ENCODE assay signal across 8 cellular contexts in the genomic region with DNA sequence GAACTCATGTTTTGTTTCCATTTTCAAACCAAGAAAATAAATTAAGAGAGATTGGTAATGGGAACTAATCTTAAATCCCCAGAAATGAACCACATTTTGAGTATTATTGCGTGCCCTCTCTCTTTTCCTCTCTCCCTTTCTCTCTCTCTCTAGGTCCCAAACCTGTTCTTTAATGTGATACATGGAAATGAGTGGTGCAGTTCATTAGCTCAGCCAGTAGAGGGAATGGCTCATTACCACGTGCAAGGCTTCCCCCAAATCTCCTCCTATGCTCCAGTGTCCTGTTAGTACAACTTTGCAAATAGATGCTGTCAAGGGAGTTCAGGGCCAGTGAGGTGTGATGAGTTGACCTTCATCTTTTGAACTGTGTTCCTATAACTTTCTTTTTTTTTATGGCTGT.
A peak's percentile ranks its signal among the peaks of the same experiment; 100 is the strongest.
DNase-seq lines count a peak whose midpoint lies in the region; ATAC-seq and TF ChIP-seq lines count a peak whose summit lies in the region.

No MANE protein-coding gene starts in this region.

- H3K4me2 ChIP-seq in IMR-90 (ENCODE audit: low read depth, low read length): no peak overlapping the region

- H3K27me3 ChIP-seq in IMR-90 (ENCODE audit: control insufficient read depth, insufficient read depth, low read length): no peaks in the 10 kb centered on the region
- no peaks in the 10 kb centered on the region for H3K27me3 ChIP-seq in cardiac muscle cell
- H3K27me3 ChIP-seq in stomach: no peaks in the 10 kb centered on the region

- H4K5ac ChIP-seq in IMR-90 (ENCODE audit: low read depth, low read length): no peak overlapping the region

- peaks cover 2% of the 10 kb centered on the region for H3K4me1 ChIP-seq in IMR-90 (ENCODE audit: control insufficient read depth, insufficient read depth, low read length)
- H3K4me1 ChIP-seq in cardiac muscle cell (ENCODE audit: low read depth): peaks cover 5% of the 10 kb centered on the region
- H3K4me1 ChIP-seq in stomach: no peaks in the 10 kb centered on the region

- intact Hi-C loops in IMR-90 (cut with micrococcal nuclease) (no loop called here), stomach (cut with DNase I; ENCODE audit: low total_unique reads) (no loop called here)

- H3K4ac ChIP-seq in IMR-90 (ENCODE audit: low read depth, low read length): peak overlapping the region; percentile 23; the same call in 1 of the 2 replicates

- H2BK120ac ChIP-seq in IMR-90 (ENCODE audit: low read depth, low read length): peak overlapping the region; percentile 63; the same call in 1 of the 2 replicates

- 0 out of 2 replicates have a peak overlapping the region, but pooled peaks have one; percentile 46 for H2BK20ac ChIP-seq in IMR-90 (ENCODE audit: low read depth, low read length)

- POLR2A ChIA-PET in IMR-90 (lab: Charles Lee; ENCODE audit: unreplicated experiment): no interaction called here

- no peak overlapping the region for H2AK9ac ChIP-seq in IMR-90 (replicated peaks; ENCODE audit: low read depth, low read length, poor library complexity)

- BruUV-seq in IMR-90 (replicated peaks; lab: Mats Ljungman, UMichigan): no TSS peak

- no peaks in the 10 kb centered on the region for H3K79me1 ChIP-seq in IMR-90 (ENCODE audit: low read depth in 1 of 2, low read length in 2 of 2)

- H4K8ac ChIP-seq in IMR-90 (ENCODE audit: low read depth in 2 of 2, low read length in 2 of 2): no peak overlapping the region

- ATAC-seq in GM19395 (IDR thresholded peaks at IDR 0.05; ENCODE audit: unreplicated experiment) (peak; percentile 88), IMR-90 (ENCODE audit: low read depth) (peak; percentile 76)

- H2AFZ ChIP-seq in IMR-90 (replicated peaks; ENCODE audit: low read length, poor library complexity): no peak overlapping the region

- H2BK5ac ChIP-seq in IMR-90 (ENCODE audit: low read depth, low read length, poor library complexity, severe bottlenecking): no peak overlapping the region

- no peak overlapping the region for H2BK15ac ChIP-seq in IMR-90 (ENCODE audit: low read depth, low read length)

- peak; percentile 37 for TF ChIP-seq RAD21 in IMR-90 (IDR thresholded peaks at IDR 0.05; ENCODE audit: low read length)

- TF ChIP-seq CTCF in IMR-90 (conservative IDR thresholded peaks at IDR 0.05; ENCODE audit: low read depth, low read length): peak; percentile 50
- peak; percentile 18 for TF ChIP-seq CTCF in cardiac muscle cell (IDR thresholded peaks at IDR 0.05; ENCODE audit: low read depth, low read length)
- peak in 5 of 7 experiments; percentile 28 to 65 (median 41) for TF ChIP-seq CTCF in stomach (IDR thresholded peaks at IDR 0.05)

- H3K9me3 ChIP-seq in IMR-90 (ENCODE audit: control insufficient read depth, insufficient read depth, low read length): no peaks in the 10 kb centered on the region
- H3K9me3 ChIP-seq in cardiac muscle cell (ENCODE audit: low read depth): no peaks in the 10 kb centered on the region
- no peaks in the 10 kb centered on the region for H3K9me3 ChIP-seq in stomach

- TF ChIP-seq POLR2A in IMR-90 (IDR thresholded peaks at IDR 0.05; ENCODE audit: low read depth, low read length) (no peak), stomach (IDR thresholded peaks at IDR 0.05) (no peak)

- no peak overlapping the region for H3K56ac ChIP-seq in IMR-90 (ENCODE audit: extremely low read depth, insufficient read depth, low read length)

- no peak overlapping the region for H3K27ac ChIP-seq in IMR-90 (ENCODE audit: insufficient read depth, low read length)
- no peak overlapping the region for H3K27ac ChIP-seq in cardiac muscle cell
- no peak overlapping the region for H3K27ac ChIP-seq in stomach

- no peak overlapping the region for H3K23ac ChIP-seq in IMR-90 (ENCODE audit: low read depth, low read length)

- dilution Hi-C loops in IMR-90 (cut with HindIII; ENCODE audit: low sequenced_read_pairs, unreplicated experiment): no loop called here

- WGBS in IMR-90 (ENCODE audit: extremely low coverage in 2 of 2, insufficient read length in 1 of 2), 2 experiments: no CpG with 5 or more reads among the region's 2 CpGs
- WGBS in stomach, 5 donors: 22 to 34% (median 28%) methylated on average over 2 of the region's 2 CpGs

- in situ Hi-C loops in IMR-90 (cut with MboI; ENCODE audit: low sequenced_read_pairs): no loop called here

- H3K9me1 ChIP-seq in IMR-90 (ENCODE audit: insufficient read depth, low read length): 0 out of 2 replicates have a peak, but pooled peaks cover 3% of the 10 kb centered on the region

- H3K36me3 ChIP-seq in IMR-90 (ENCODE audit: control insufficient read depth, insufficient read depth, low read length) (no peaks in the 10 kb centered on the region), cardiac muscle cell (no peaks in the 10 kb centered on the region), stomach (no peaks in the 10 kb centered on the region)

- H3K4me3 ChIP-seq in IMR-90 (ENCODE audit: insufficient read depth, low read depth, low read length) (no peak overlapping the region), cardiac muscle cell (no peak overlapping the region), stomach (no peak overlapping the region)

- TF ChIP-seq EP300 in stomach (IDR thresholded peaks at IDR 0.05): no peak

- DNase-seq in GDM1 (lab: John Stamatoyannopoulos, UW) (peak; percentile 19), IMR-90 (peak; percentile 43), SKM-1 treated with dmso at 0.1 percent for 144 hours (lab: John Stamatoyannopoulos, UW; ENCODE audit: unreplicated experiment) (peak; percentile 43), cardiac muscle cell (ENCODE audit: low read depth in 1 of 2, low spot score in 1 of 2) (peak; percentile 6 to 55), stomach (no peak), cortex of kidney (lab: John Stamatoyannopoulos, UW) (no peak), OCI-M2 (lab: John Stamatoyannopoulos, UW; ENCODE audit: unreplicated experiment) (no peak)

- CTCF ChIA-PET in IMR-90 (lab: Yijun Ruan, JAX): interaction anchor here (0.7 to 0.8 kb wide), 3 partner anchors 50 to 166 kb away, joined by 3 to 5 read pairs (median 3); no protein-coding TSS in a partner anchor

- peak overlapping the region; percentile 6; the same call in 1 of the 2 replicates for H3K18ac ChIP-seq in IMR-90 (ENCODE audit: low read depth, low read length)

- H3K14ac ChIP-seq in IMR-90 (replicated peaks; ENCODE audit: low read depth, low read length): no peak overlapping the region

- no peaks in the 10 kb centered on the region for H4K20me1 ChIP-seq in IMR-90 (ENCODE audit: insufficient read depth, low read length)

- H4K91ac ChIP-seq in IMR-90 (ENCODE audit: insufficient read depth, low read depth, low read length): no peak overlapping the region

- no peak overlapping the region for H3K9ac ChIP-seq in IMR-90 (ENCODE audit: low read depth, low read length)

- H2AK5ac ChIP-seq in IMR-90 (ENCODE audit: low read depth, low read length): no peak overlapping the region

TF ChIP-seq in IMR-90, 13 proteins besides CTCF, POLR2A, EP300 and RAD21:
- peak; percentile 20; the same call in 1 of the 2 replicates for TF ChIP-seq SMC3 (IDR thresholded peaks at IDR 0.05; ENCODE audit: low read depth, low read length)
- TF ChIP-seq, protein P1, sequence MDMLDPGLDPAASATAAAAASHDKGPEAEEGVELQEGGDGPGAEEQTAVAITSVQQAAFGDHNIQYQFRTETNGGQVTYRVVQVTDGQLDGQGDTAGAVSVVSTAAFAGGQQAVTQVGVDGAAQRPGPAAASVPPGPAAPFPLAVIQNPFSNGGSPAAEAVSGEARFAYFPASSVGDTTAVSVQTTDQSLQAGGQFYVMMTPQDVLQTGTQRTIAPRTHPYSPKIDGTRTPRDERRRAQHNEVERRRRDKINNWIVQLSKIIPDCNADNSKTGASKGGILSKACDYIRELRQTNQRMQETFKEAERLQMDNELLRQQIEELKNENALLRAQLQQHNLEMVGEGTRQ (IDR thresholded peaks at IDR 0.05; ENCODE audit: low read depth, low read length): peak; percentile 15; the same call in 1 of the 2 replicates
- TF ChIP-seq, protein P2, sequence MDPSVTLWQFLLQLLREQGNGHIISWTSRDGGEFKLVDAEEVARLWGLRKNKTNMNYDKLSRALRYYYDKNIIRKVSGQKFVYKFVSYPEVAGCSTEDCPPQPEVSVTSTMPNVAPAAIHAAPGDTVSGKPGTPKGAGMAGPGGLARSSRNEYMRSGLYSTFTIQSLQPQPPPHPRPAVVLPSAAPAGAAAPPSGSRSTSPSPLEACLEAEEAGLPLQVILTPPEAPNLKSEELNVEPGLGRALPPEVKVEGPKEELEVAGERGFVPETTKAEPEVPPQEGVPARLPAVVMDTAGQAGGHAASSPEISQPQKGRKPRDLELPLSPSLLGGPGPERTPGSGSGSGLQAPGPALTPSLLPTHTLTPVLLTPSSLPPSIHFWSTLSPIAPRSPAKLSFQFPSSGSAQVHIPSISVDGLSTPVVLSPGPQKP (IDR thresholded peaks at IDR 0.05; ENCODE audit: borderline replicate concordance, low read depth, low read length): no peak

Comparison
In these comparisons a context has a peak if more than half of its experiments do, and no peak if none do; other contexts are left out.
1. DNase-seq: peak in GDM1 (single experiment), IMR-90 (single experiment), SKM-1 treated with dmso at 0.1 percent for 144 hours (single experiment) and cardiac muscle cell (2 of 2); none in stomach (single experiment), cortex of kidney (single experiment) and OCI-M2 (single experiment).
2. Peak in every context shown above with its lines, with median percentiles within 50 percentile points of each other: CTCF ChIP-seq.